ENCODE assay signal across 7 cellular contexts in the genomic region with DNA sequence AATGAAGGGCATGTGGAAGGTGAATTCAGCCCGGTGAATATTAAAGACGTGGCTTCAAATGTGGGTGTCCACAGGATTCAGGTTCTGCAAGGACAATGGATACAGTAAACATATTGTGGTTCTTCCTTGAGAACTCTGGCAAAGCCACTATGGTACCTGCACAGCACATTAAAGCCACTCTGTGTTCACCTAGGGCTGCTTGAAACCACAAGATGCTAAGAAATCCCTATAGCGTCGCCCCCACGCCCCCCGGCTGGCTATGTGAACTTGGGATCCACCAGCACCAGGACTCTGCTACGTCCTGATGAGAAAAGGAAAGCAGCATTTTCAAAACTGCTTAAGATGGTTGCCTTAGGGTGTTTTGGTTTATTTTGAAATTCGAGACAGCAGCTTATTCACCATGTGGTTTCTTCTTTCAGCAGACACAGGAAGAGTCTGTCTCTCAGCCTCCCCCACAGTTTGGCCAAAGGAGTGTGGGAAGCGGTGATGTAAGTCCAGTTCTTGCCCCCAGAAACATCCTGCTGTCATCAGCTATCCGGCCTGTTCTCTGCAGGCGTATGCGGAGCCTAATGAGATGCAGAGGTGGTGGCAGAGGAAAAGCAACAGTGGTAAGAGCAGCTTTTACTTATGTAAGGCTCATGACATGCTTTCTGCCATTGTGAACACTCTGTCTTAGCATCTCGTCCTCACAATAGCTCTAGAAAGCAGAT.
DNase-seq lines count a peak whose midpoint lies in the region; ATAC-seq and TF ChIP-seq lines count a peak whose summit lies in the region.

No MANE protein-coding gene starts in this region.

- H3K4me3 ChIP-seq in ascending aorta: no peak overlapping the region

- peaks cover 3 to 10% (median 4%) of the 10 kb centered on the region in 3 donors for H3K27me3 Mint-ChIP-seq in immature natural killer cell (ENCODE audit: low read depth in 3 of 3)

- intact Hi-C loops in ascending aorta (cut with DNase I): no loop called here

- H3K27ac ChIP-seq in ascending aorta: peak overlapping the region; percentile 79 to 81

- peak; percentile 55 for ATAC-seq in HG02852 (IDR thresholded peaks at IDR 0.05; ENCODE audit: unreplicated experiment)

- peak overlapping the region; percentile 64 to 85 (median 74) for H3K27ac Mint-ChIP-seq in immature natural killer cell

- no peaks in the 10 kb centered on the region for H3K9me3 Mint-ChIP-seq in immature natural killer cell

- peaks cover 0 to 8% of the 10 kb centered on the region in 2 donors for H3K36me3 ChIP-seq in ascending aorta

- peaks cover 4 to 21% of the 10 kb centered on the region in 2 donors for H3K4me1 ChIP-seq in ascending aorta

- H3K9me3 ChIP-seq in ascending aorta: no peaks in the 10 kb centered on the region

- peaks cover 0 to 5% (median 0%) of the 10 kb centered on the region in 3 donors for H3K36me3 Mint-ChIP-seq in immature natural killer cell

- in situ Hi-C loops in G401 (cut with HindIII; ENCODE audit: low sequenced_read_pairs): no loop called here

- TF ChIP-seq CTCF in ascending aorta (IDR thresholded peaks at IDR 0.05): no peak

- H3K4me3 Mint-ChIP-seq in immature natural killer cell: peak overlapping the region; percentile 52 to 79 (median 73)

- peak; percentile 9 for DNase-seq in T follicular helper cell (ENCODE audit: low read depth)
- DNase-seq in ascending aorta (ENCODE audit: low spot score in 2 of 2): peak; percentile 42 to 86
- DNase-seq in immature natural killer cell: peak; percentile 63 to 72 (median 72)
- peak in 2 of 3 donors; percentile 30 to 40 for DNase-seq in stimulated activated CD4-positive, alpha-beta T cell treated with anti-CD3 and anti-CD28 coated beads, Interleukin-12 subunit alpha, Interleukin-12 subunit beta, amount 100 ng/mL, for 48 hours (ENCODE audit: low read depth in 2 of 3, low spot score in 1 of 3)
- DNase-seq in NCI-H748 (lab: John Stamatoyannopoulos, UW; ENCODE audit: unreplicated experiment): no peak
- DNase-seq in G401 (ENCODE audit: low spot score): no peak

- peaks cover 22 to 33% of the 10 kb centered on the region in 2 donors for H3K4me1 Mint-ChIP-seq in immature natural killer cell

- no peaks in the 10 kb centered on the region for H3K27me3 ChIP-seq in ascending aorta

Comparison
In these comparisons a context has a peak if more than half of its experiments do, and no peak if none do; other contexts are left out.
1. DNase-seq: peak in T follicular helper cell (single experiment), ascending aorta (2 of 2), immature natural killer cell (3 of 3) and stimulated activated CD4-positive, alpha-beta T cell treated with anti-CD3 and anti-CD28 coated beads, Interleukin-12 subunit alpha, Interleukin-12 subunit beta, amount 100 ng/mL, for 48 hours (2 of 3); none in NCI-H748 (single experiment) and G401 (single experiment).